In genomic region chr18:11506871-11507270, GRCh38 we compare ENCODE assay signal across 20 cellular contexts.
"Had no signal": no experiment of that assay in that cellular context is flagged by ENCODE, and none has a peak within 500 bp of the region (broad histone marks: within the 10 kb centered on the region; RNA-seq: fewer than 3 reads in every experiment).

No MANE protein-coding gene starts in this region.

- H3K36me3 ChIP-seq: neural progenitor cell, ovary, tibial nerve, upper lobe of right lung had no signal

- H3K4me3 Mint-ChIP-seq: natural killer cell treated with Interleukin-12 subunit alpha and Interleukin-12 subunit beta and Interleukin-15 and Interleukin-18, amount 100 ng/mL, for 72 hours; neural progenitor cell; stimulated activated memory B cell treated with anti-CD40 and anti-IgM and Interleukin-4, amounts not matched to agents 10 μg/mL and 1 μg/mL and 100 μg/mL, for 72 hours; stimulated activated naive CD8-positive, alpha-beta T cell treated with anti-CD3 and anti-CD28 coated beads, Interleukin-15, Interleukin-2, amounts not matched to agents 100 ng/mL and 50 ng/mL, for 24 hours had no signal

- H3K27ac ChIP-seq: hepatocyte, neural progenitor cell, ovary, tibial nerve, upper lobe of right lung had no signal

- H3K4me3 ChIP-seq: hepatocyte, lung, neural progenitor cell, ovary, tibial nerve, upper lobe of right lung had no signal

- H3K27me3 Mint-ChIP-seq: stimulated activated memory B cell treated with anti-CD40 and anti-IgM and Interleukin-4, amounts not matched to agents 10 μg/mL and 1 μg/mL and 100 μg/mL, for 72 hours had no signal

- H3K27me3 ChIP-seq: hepatocyte, neural progenitor cell, ovary, tibial nerve, upper lobe of right lung had no signal

- H3K9me3 ChIP-seq: ovary, tibial nerve, upper lobe of right lung had no signal

- H2AFZ ChIP-seq: hepatocyte, neural progenitor cell had no signal

- DNase-seq: dermis blood vessel endothelial cell; erythroblast; foreskin melanocyte; head of caudate nucleus; left colon; left ventricle myocardium superior; mesenchymal stem cell; midbrain; nucleus accumbens; ovary; right cardiac atrium; stimulated activated CD4-positive, alpha-beta T cell treated with anti-CD3 and anti-CD28 coated beads, Interleukin-4, amount 100 ng/mL, for 1 hour; upper lobe of right lung had no signal

- ATAC-seq: left colon; left ventricle myocardium superior; natural killer cell treated with Interleukin-12 subunit alpha and Interleukin-12 subunit beta and Interleukin-15 and Interleukin-18, amount 100 ng/mL, for 72 hours; right cardiac atrium; stimulated activated memory B cell treated with anti-CD40 and anti-IgM and Interleukin-4, amounts not matched to agents 10 μg/mL and 1 μg/mL and 100 μg/mL, for 72 hours; upper lobe of right lung had no signal

- H3K9me3 Mint-ChIP-seq: natural killer cell treated with Interleukin-12 subunit alpha and Interleukin-12 subunit beta and Interleukin-15 and Interleukin-18, amount 100 ng/mL, for 72 hours; neural progenitor cell; stimulated activated memory B cell treated with anti-CD40 and anti-IgM and Interleukin-4, amounts not matched to agents 10 μg/mL and 1 μg/mL and 100 μg/mL, for 72 hours; stimulated activated naive CD8-positive, alpha-beta T cell treated with anti-CD3 and anti-CD28 coated beads, Interleukin-15, Interleukin-2, amounts not matched to agents 100 ng/mL and 50 ng/mL, for 24 hours had no signal

- H3K4me1 Mint-ChIP-seq: neural progenitor cell had no signal

- H3K4me2 ChIP-seq: hepatocyte, neural progenitor cell had no signal

- H3K36me3 Mint-ChIP-seq: natural killer cell treated with Interleukin-12 subunit alpha and Interleukin-12 subunit beta and Interleukin-15 and Interleukin-18, amount 100 ng/mL, for 72 hours; neural progenitor cell; stimulated activated memory B cell treated with anti-CD40 and anti-IgM and Interleukin-4, amounts not matched to agents 10 μg/mL and 1 μg/mL and 100 μg/mL, for 72 hours had no signal

- H3K79me2 ChIP-seq: hepatocyte had no signal

- H3K4me1 ChIP-seq: neural progenitor cell, tibial nerve, upper lobe of right lung had no signal

- H3K27ac Mint-ChIP-seq: natural killer cell treated with Interleukin-12 subunit alpha and Interleukin-12 subunit beta and Interleukin-15 and Interleukin-18, amount 100 ng/mL, for 72 hours; neural progenitor cell; stimulated activated memory B cell treated with anti-CD40 and anti-IgM and Interleukin-4, amounts not matched to agents 10 μg/mL and 1 μg/mL and 100 μg/mL, for 72 hours; stimulated activated naive CD8-positive, alpha-beta T cell treated with anti-CD3 and anti-CD28 coated beads, Interleukin-15, Interleukin-2, amounts not matched to agents 100 ng/mL and 50 ng/mL, for 24 hours had no signal

- H3K9ac ChIP-seq: neural progenitor cell had no signal
